Comparison of ENCODE assay signal across 8 cellular contexts in genomic region chr17:47530557-47531227, GRCh38. TPM values are rescaled to one million over a fixed set of nuclear protein-coding genes. Genes with fewer than 3 reads are reported as not detected.
DNase-seq lines count a peak whose midpoint lies in the region; ATAC-seq and TF ChIP-seq lines count a peak whose summit lies in the region.
"Not testable (repeated sequence)": the region's sequence is repeated elsewhere in the genome, so short reads cannot be mapped to it uniquely, and the experiment has no call there.

TSS of gene NPEPPS (plus strand) at chr17:47531108. CDS start at chr17:47531301, 193 bp downstream.

- H3K4ac ChIP-seq in H9 (ENCODE audit: low read depth, low read length): not testable (repeated sequence)

- H3K4me1 ChIP-seq in DND-41 (ENCODE audit: insufficient read depth, low read length): peaks cover 14% of the 10 kb centered on the region; the same call in 1 of the 2 replicates
- H3K4me1 ChIP-seq in H9 (ENCODE audit: insufficient read depth, low read length); MM.1S (ENCODE audit: low read length): not testable (repeated sequence)

- H3K27me3 ChIP-seq in DND-41 (ENCODE audit: insufficient read depth, low read length, poor library complexity); H9 (ENCODE audit: insufficient read depth, low read length); MM.1S (replicated peaks; ENCODE audit: insufficient read depth, low read length): not testable (repeated sequence)

- not testable (repeated sequence) for H2BK12ac ChIP-seq in H9 (ENCODE audit: insufficient read length, low read depth, low read length)

- not testable (repeated sequence) for H3K18ac ChIP-seq in H9 (ENCODE audit: insufficient read length, low read depth, low read length)

- H3K14ac ChIP-seq in H9 (ENCODE audit: insufficient read depth, low read length): not testable (repeated sequence)

- not testable (repeated sequence) for H3K23me2 ChIP-seq in H9 (ENCODE audit: insufficient read length, low read depth, low read length, poor library complexity, severe bottlenecking)

- DNase-seq in DND-41: peak; percentile 96
- peak; percentile 96 for DNase-seq in H9
- peak; percentile 84 for DNase-seq in MM.1S
- DNase-seq in SIG-M5 treated with dmso at 0.1 percent for 504 hours (lab: John Stamatoyannopoulos, UW; ENCODE audit: unreplicated experiment): peak; percentile 83
- peak; percentile 86 for DNase-seq in activated gamma-delta T cell (lab: John Stamatoyannopoulos, UW)
- peak; percentile 74 for DNase-seq in fibroblast of the aortic adventitia (ENCODE audit: low read depth)
- DNase-seq in natural killer cell: peak; percentile 75

- ATAC-seq in DND-41 (ENCODE audit: insufficient read depth, low read depth): peak; percentile 70
- peak; percentile 76 to 93 (median 81) for ATAC-seq in natural killer cell
- ATAC-seq in stimulated activated memory B cell treated with anti-CD40 and anti-IgM and Interleukin-4, amounts not matched to agents 10 μg/mL and 1 μg/mL and 100 μg/mL, for 72 hours: peak; percentile 96

- H3T11ph ChIP-seq in H9 (ENCODE audit: low read length): not testable (repeated sequence)

- H3K36me3 ChIP-seq in DND-41 (ENCODE audit: insufficient read depth, low read length); MM.1S (replicated peaks; ENCODE audit: insufficient read depth, low read length): not testable (repeated sequence)

- not testable (repeated sequence) for H3F3A ChIP-seq in MM.1S (ENCODE audit: insufficient read depth, low read length)

- not testable (repeated sequence) for H3K23ac ChIP-seq in H9 (ENCODE audit: insufficient read length, low read depth, low read length)

- H3K9me3 Mint-ChIP-seq in H9; natural killer cell; stimulated activated memory B cell treated with anti-CD40 and anti-IgM and Interleukin-4, amounts not matched to agents 10 μg/mL and 1 μg/mL and 100 μg/mL, for 72 hours: not testable (repeated sequence)

- H3K36me3 Mint-ChIP-seq in H9 (ENCODE audit: insufficient read depth in 1 of 3, low read depth in 3 of 3); natural killer cell; stimulated activated memory B cell treated with anti-CD40 and anti-IgM and Interleukin-4, amounts not matched to agents 10 μg/mL and 1 μg/mL and 100 μg/mL, for 72 hours: not testable (repeated sequence)

- H4K20me1 ChIP-seq in DND-41 (ENCODE audit: insufficient read depth, low read length); H9 (ENCODE audit: control insufficient read depth, insufficient read depth, insufficient read length); MM.1S (ENCODE audit: insufficient read depth, low read length): not testable (repeated sequence)

- peak within 1 kb of the TSS; percentile 92 to 98 for H3K4me3 Mint-ChIP-seq in H9
- H3K4me3 Mint-ChIP-seq in natural killer cell: peak within 1 kb of the TSS; percentile 90
- peak within 1 kb of the TSS; percentile 89 for H3K4me3 Mint-ChIP-seq in stimulated activated memory B cell treated with anti-CD40 and anti-IgM and Interleukin-4, amounts not matched to agents 10 μg/mL and 1 μg/mL and 100 μg/mL, for 72 hours

- H2BK5ac ChIP-seq in H9 (ENCODE audit: insufficient read length, low read length): not testable (repeated sequence)

- not testable (repeated sequence) for H4K8ac ChIP-seq in H9 (replicated peaks; ENCODE audit: insufficient read length, low read depth, low read length)

- TF ChIP-seq CTCF in DND-41 (IDR thresholded peaks at IDR 0.05; ENCODE audit: borderline replicate concordance, extremely low read depth, low read length, poor library complexity, severe bottlenecking); H9 (conservative IDR thresholded peaks at IDR 0.05); MM.1S (IDR thresholded peaks at IDR 0.05; ENCODE audit: low read length); fibroblast of the aortic adventitia (IDR thresholded peaks at IDR 0.05; ENCODE audit: insufficient read depth, low read length); natural killer cell (IDR thresholded peaks at IDR 0.05): not testable (repeated sequence)

- not testable (repeated sequence) for H4K5ac ChIP-seq in H9 (ENCODE audit: insufficient read length, low read depth, low read length)

- H3K9me2 ChIP-seq in MM.1S (replicated peaks; ENCODE audit: insufficient read depth, low read length): not testable (repeated sequence)

- intact Hi-C loops in natural killer cell (cut with micrococcal nuclease): not testable (repeated sequence)

- not testable (repeated sequence) for H3K4me1 Mint-ChIP-seq in H9
- peaks cover 7 to 16% of the 10 kb centered on the region in 2 donors for H3K4me1 Mint-ChIP-seq in natural killer cell
- peaks cover 16% of the 10 kb centered on the region for H3K4me1 Mint-ChIP-seq in stimulated activated memory B cell treated with anti-CD40 and anti-IgM and Interleukin-4, amounts not matched to agents 10 μg/mL and 1 μg/mL and 100 μg/mL, for 72 hours

- not testable (repeated sequence) for H3K56ac ChIP-seq in H9 (ENCODE audit: insufficient read length, low read depth, low read length)

- not testable (repeated sequence) for H4K91ac ChIP-seq in H9 (ENCODE audit: insufficient read length, low read depth, low read length)

- H3K4me3 ChIP-seq in DND-41 (ENCODE audit: low read depth in 1 of 2, low read length in 2 of 2): peak within 1 kb of the TSS; percentile 59 to 72; a peak in 3 of 4 replicates
- H3K4me3 ChIP-seq in MM.1S (ENCODE audit: low read length): peak within 1 kb of the TSS; percentile 64
- H3K4me3 ChIP-seq in fibroblast of the aortic adventitia (ENCODE audit: low read depth, low read length): peak within 1 kb of the TSS; percentile 72

- H3K79me1 ChIP-seq in H9 (ENCODE audit: insufficient read depth, low read depth, low read length, poor library complexity, severe bottlenecking): not testable (repeated sequence)

- peak within 1 kb of the TSS; percentile 80 for H3K4me2 ChIP-seq in DND-41 (ENCODE audit: insufficient read depth, low read length)
- H3K4me2 ChIP-seq in H9 (ENCODE audit: insufficient read depth, insufficient read length, low read length): peak within 1 kb of the TSS; percentile 56
- peak within 1 kb of the TSS; percentile 41; the same call in 1 of the 2 replicates for H3K4me2 ChIP-seq in MM.1S (ENCODE audit: low read depth, low read length)

- no CpG with 5 or more reads among the region's 59 CpGs for WGBS in H9 (ENCODE audit: extremely low coverage, insufficient read length, low lambda C conversion rate)

- H3K9ac ChIP-seq in DND-41 (ENCODE audit: low read depth, low read length) (peak within 1 kb of the TSS; percentile 65), H9 (ENCODE audit: extremely low read depth, insufficient read length, low read length) (peak within 1 kb of the TSS; percentile 44), MM.1S (ENCODE audit: low read length) (peak within 1 kb of the TSS; percentile 53; the same call in 1 of the 2 replicates)

- H3K27ac ChIP-seq in DND-41 (ENCODE audit: low read length) (peak within 1 kb of the TSS; percentile 86), MM.1S (ENCODE audit: low read length) (peak within 1 kb of the TSS; percentile 41; the same call in 1 of the 2 replicates)
- not testable (repeated sequence) for H3K27ac ChIP-seq in H9 (ENCODE audit: insufficient read length, low read depth, low read length)

- H2AFZ ChIP-seq in DND-41 (ENCODE audit: low read depth, low read length) (peak within 1 kb of the TSS; percentile 94), MM.1S (ENCODE audit: low read length) (0 out of 2 replicates have a peak within 1 kb of the TSS, but pooled peaks have one; percentile 51)
- not testable (repeated sequence) for H2AFZ ChIP-seq in H9 (ENCODE audit: low read length)

- H3K27ac Mint-ChIP-seq in H9 (peak within 1 kb of the TSS; percentile 97 to 99 (median 97)), natural killer cell (peak within 1 kb of the TSS; percentile 79 to 91)
- H3K27ac Mint-ChIP-seq in stimulated activated memory B cell treated with anti-CD40 and anti-IgM and Interleukin-4, amounts not matched to agents 10 μg/mL and 1 μg/mL and 100 μg/mL, for 72 hours: peak within 1 kb of the TSS; percentile 87

- H2AK5ac ChIP-seq in H9 (ENCODE audit: insufficient read length, low read length): not testable (repeated sequence)

- H3K79me2 ChIP-seq in DND-41 (ENCODE audit: insufficient read depth, low read length) (peaks cover 28% of the 10 kb centered on the region), MM.1S (ENCODE audit: low read length) (peaks cover 29% of the 10 kb centered on the region)
- H3K79me2 ChIP-seq in H9 (ENCODE audit: insufficient read depth, low read length): not testable (repeated sequence)

- not testable (repeated sequence) for H2BK20ac ChIP-seq in H9 (ENCODE audit: low read depth, low read length, poor library complexity, severe bottlenecking)

- H2BK120ac ChIP-seq in H9 (ENCODE audit: low read depth, low read length, poor library complexity, severe bottlenecking): not testable (repeated sequence)

- H2BK15ac ChIP-seq in H9 (ENCODE audit: low read depth, low read length): not testable (repeated sequence)

- H3K9me3 ChIP-seq in DND-41 (ENCODE audit: insufficient read depth, low read length, severe bottlenecking); H9 (ENCODE audit: control insufficient read depth, low read depth, low read length); MM.1S (replicated peaks; ENCODE audit: insufficient read depth, low read length): not testable (repeated sequence)

- H3K27me3 Mint-ChIP-seq in H9 (ENCODE audit: low read depth); natural killer cell (ENCODE audit: low read depth in 2 of 2); stimulated activated memory B cell treated with anti-CD40 and anti-IgM and Interleukin-4, amounts not matched to agents 10 μg/mL and 1 μg/mL and 100 μg/mL, for 72 hours: not testable (repeated sequence)

RNA-seq across cellular contexts. Expression of gene NPEPPS, which starts in this region (rescaled TPM):
- total RNA-seq in H9 (2021) (116 and 117 TPM in 2 replicates), fibroblast of the aortic adventitia (ENCODE audit: low replicate concordance) (106 and 299 TPM in 2 replicates), natural killer cell (100 to 1,000 TPM; 139 to 168 (median 153) TPM)
